ENCODE assay signal across 9 cellular contexts in genomic region chr13:70964124-70964523, GRCh38.
A peak's percentile ranks its signal among the peaks of the same experiment; 100 is the strongest.
DNase-seq lines count a peak whose midpoint lies in the region; ATAC-seq and TF ChIP-seq lines count a peak whose summit lies in the region.
"Had no signal": no experiment of that assay in that cellular context is flagged by ENCODE, and none has a peak within 500 bp of the region (broad histone marks: within the 10 kb centered on the region; RNA-seq: fewer than 3 reads in every experiment).

No MANE protein-coding gene starts in this region.

- H3K79me2 ChIP-seq in PC-9 (ENCODE audit: low read depth) = no peaks in the 10 kb centered on the region

- CTCF ChIA-PET in MCF 10A (lab: Yijun Ruan, JAX) = interaction anchor here (1.4 kb wide), 1 partner anchor 514 kb away, joined by 3 read pairs; no protein-coding TSS in a partner anchor
- CTCF ChIA-PET in PC-9 (lab: Charles Lee) = no interaction called here

- no peaks in the 10 kb centered on the region for H3K36me3 Mint-ChIP-seq in MCF 10A (ENCODE audit: insufficient read depth, unreplicated experiment)

- no peak overlapping the region for H3K27ac Mint-ChIP-seq in MCF 10A (ENCODE audit: low read depth, unreplicated experiment)

- no peaks in the 10 kb centered on the region for H3K36me3 ChIP-seq in breast epithelium
- H3K36me3 ChIP-seq in PC-9 (ENCODE audit: low read depth) = no peaks in the 10 kb centered on the region

- H3K9me2 ChIP-seq in PC-9 (ENCODE audit: insufficient read depth) = no peaks in the 10 kb centered on the region

- intact Hi-C loops in MCF 10A (cut with micrococcal nuclease) (loop anchor here (1.0 to 5.0 kb wide), 3 partner anchors 341 to 1733 kb away; no protein-coding TSS in a partner anchor), breast epithelium (cut with DNase I; ENCODE audit: low total_unique reads) (no loop called here), posterior vena cava (cut with DNase I) (no loop called here), PC-9 (cut with micrococcal nuclease; ENCODE audit: unreplicated experiment) (loop anchor here (2.0 to 5.0 kb wide), 3 partner anchors 253 to 1733 kb away; no protein-coding TSS in a partner anchor)

- ATAC-seq in HG03108 (IDR thresholded peaks at IDR 0.05; ENCODE audit: unreplicated experiment) = no peak

- no peaks in the 10 kb centered on the region for H3K27me3 ChIP-seq in breast epithelium
- H3K27me3 ChIP-seq in PC-9 (ENCODE audit: insufficient read depth, low read depth) = no peaks in the 10 kb centered on the region

- TF ChIP-seq CTCF in MCF 10A (IDR thresholded peaks at IDR 0.05; ENCODE audit: unreplicated experiment) (no peak), breast epithelium (IDR thresholded peaks at IDR 0.05) (no peak), cardiac fibroblast (IDR thresholded peaks at IDR 0.05; ENCODE audit: low read depth, low read length) (peak; percentile 11), PC-9 (conservative IDR thresholded peaks at IDR 0.05) (no peak; the same call in 1 of the 2 replicates)

- H3K4me3 Mint-ChIP-seq in MCF 10A (ENCODE audit: unreplicated experiment) = no peak overlapping the region

- no peaks in the 10 kb centered on the region for H3F3A ChIP-seq in PC-9 (ENCODE audit: insufficient read depth, low read depth)

- H3K27me3 Mint-ChIP-seq in MCF 10A (ENCODE audit: insufficient read depth, unreplicated experiment) = peaks cover 66% of the 10 kb centered on the region

- H3K9me3 Mint-ChIP-seq in MCF 10A (ENCODE audit: unreplicated experiment) = no peaks in the 10 kb centered on the region

- no peak overlapping the region for H3K4me2 ChIP-seq in PC-9

- no peaks in the 10 kb centered on the region for H3K4me1 ChIP-seq in breast epithelium
- no peaks in the 10 kb centered on the region for H3K4me1 ChIP-seq in PC-9 (replicated peaks; ENCODE audit: insufficient read depth)

- BruUV-seq in MCF 10A (replicated peaks; lab: Mats Ljungman, UMichigan) (no TSS peak), PC-9 (replicated peaks; lab: Mats Ljungman, UMichigan) (no TSS peak)

- no peak overlapping the region for H3K27ac ChIP-seq in breast epithelium
- H3K27ac ChIP-seq in PC-9 = no peak overlapping the region

- POLR2A ChIA-PET in MCF 10A (lab: Yijun Ruan, JAX) (no interaction called here), PC-9 (lab: Charles Lee; ENCODE audit: unreplicated experiment) (no interaction called here)

- H3K4me3 ChIP-seq in breast epithelium (no peak overlapping the region), cardiac fibroblast (replicated peaks in 1 of 2; ENCODE audit: low read depth in 2 of 2, low read length in 2 of 2) (no peak overlapping the region), PC-9 (no peak overlapping the region)

- TF ChIP-seq POLR2A in breast epithelium (IDR thresholded peaks at IDR 0.05) = no peak

- DNase-seq in MCF 10A (ENCODE audit: unreplicated experiment) (peak; percentile 28), breast epithelium (ENCODE audit: low spot score in 2 of 2) (no peak), NCI-H524 (lab: John Stamatoyannopoulos, UW) (peak; percentile 5 to 49), cardiac fibroblast (ENCODE audit: low read depth in 2 of 2) (peak in 1 of 2 donors; percentile 4), posterior vena cava (ENCODE audit: low spot score) (no peak), PC-9 (no peak), NCI-H2107 treated with DMSO at 0.1 percent for 48 hours (lab: John Stamatoyannopoulos, UW; ENCODE audit: unreplicated experiment) (no peak)
- DNase-seq: kidney glomerular epithelial cell had no signal

- no peak overlapping the region for H2AFZ ChIP-seq in PC-9

- H3K4me1 Mint-ChIP-seq in MCF 10A (ENCODE audit: insufficient read depth, unreplicated experiment) = no peaks in the 10 kb centered on the region

- H3K9me3 ChIP-seq in breast epithelium (no peaks in the 10 kb centered on the region), PC-9 (ENCODE audit: insufficient read depth, low read depth) (no peaks in the 10 kb centered on the region)

- no peaks in the 10 kb centered on the region for H4K20me1 ChIP-seq in PC-9 (ENCODE audit: insufficient read depth)

Comparison
In these comparisons a context has a peak if more than half of its experiments do, and no peak if none do; other contexts are left out.
1. DNase-seq: peak in MCF 10A (single experiment) and NCI-H524 (2 of 2); none in breast epithelium (0 of 2), posterior vena cava (single experiment), PC-9 (0 of 2) and NCI-H2107 treated with DMSO at 0.1 percent for 48 hours (single experiment).
2. intact Hi-C loops: an anchor here in MCF 10A (1.0 to 5.0 kb wide) and PC-9 (2.0 to 5.0 kb wide); none called in breast epithelium and posterior vena cava.